ENCODE assay signal across 8 cellular contexts in genomic region chr1:11478571-11479374, GRCh38. TPM values are rescaled to one million over a fixed set of nuclear protein-coding genes. Genes with fewer than 3 reads are reported as not detected.
DNase-seq lines count a peak whose midpoint lies in the region; ATAC-seq and TF ChIP-seq lines count a peak whose summit lies in the region.

A gene with protein sequence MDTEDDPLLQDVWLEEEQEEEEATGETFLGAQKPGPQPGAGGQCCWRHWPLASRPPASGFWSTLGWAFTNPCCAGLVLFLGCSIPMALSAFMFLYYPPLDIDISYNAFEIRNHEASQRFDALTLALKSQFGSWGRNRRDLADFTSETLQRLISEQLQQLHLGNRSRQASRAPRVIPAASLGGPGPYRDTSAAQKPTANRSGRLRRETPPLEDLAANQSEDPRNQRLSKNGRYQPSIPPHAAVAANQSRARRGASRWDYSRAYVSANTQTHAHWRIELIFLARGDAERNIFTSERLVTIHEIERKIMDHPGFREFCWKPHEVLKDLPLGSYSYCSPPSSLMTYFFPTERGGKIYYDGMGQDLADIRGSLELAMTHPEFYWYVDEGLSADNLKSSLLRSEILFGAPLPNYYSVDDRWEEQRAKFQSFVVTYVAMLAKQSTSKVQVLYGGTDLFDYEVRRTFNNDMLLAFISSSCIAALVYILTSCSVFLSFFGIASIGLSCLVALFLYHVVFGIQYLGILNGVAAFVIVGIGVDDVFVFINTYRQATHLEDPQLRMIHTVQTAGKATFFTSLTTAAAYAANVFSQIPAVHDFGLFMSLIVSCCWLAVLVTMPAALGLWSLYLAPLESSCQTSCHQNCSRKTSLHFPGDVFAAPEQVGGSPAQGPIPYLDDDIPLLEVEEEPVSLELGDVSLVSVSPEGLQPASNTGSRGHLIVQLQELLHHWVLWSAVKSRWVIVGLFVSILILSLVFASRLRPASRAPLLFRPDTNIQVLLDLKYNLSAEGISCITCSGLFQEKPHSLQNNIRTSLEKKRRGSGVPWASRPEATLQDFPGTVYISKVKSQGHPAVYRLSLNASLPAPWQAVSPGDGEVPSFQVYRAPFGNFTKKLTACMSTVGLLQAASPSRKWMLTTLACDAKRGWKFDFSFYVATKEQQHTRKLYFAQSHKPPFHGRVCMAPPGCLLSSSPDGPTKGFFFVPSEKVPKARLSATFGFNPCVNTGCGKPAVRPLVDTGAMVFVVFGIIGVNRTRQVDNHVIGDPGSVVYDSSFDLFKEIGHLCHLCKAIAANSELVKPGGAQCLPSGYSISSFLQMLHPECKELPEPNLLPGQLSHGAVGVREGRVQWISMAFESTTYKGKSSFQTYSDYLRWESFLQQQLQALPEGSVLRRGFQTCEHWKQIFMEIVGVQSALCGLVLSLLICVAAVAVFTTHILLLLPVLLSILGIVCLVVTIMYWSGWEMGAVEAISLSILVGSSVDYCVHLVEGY (N-terminal part only) (plus strand): TSS chr1:11479155. CDS start chr1:11500993, 21,838 bp downstream.

- peak; percentile 76 for TF ChIP-seq CTCF in GM13977 (IDR thresholded peaks at IDR 0.05; ENCODE audit: extremely low read depth, insufficient read depth, missing control alignments)

- intact Hi-C loops in left colon (cut with DNase I, micrococcal nuclease), result no loop called here

- peak; percentile 97 for DNase-seq in GM13977 (ENCODE audit: low spot score)
- DNase-seq in NCI-H2171 treated with DMSO at 0.1 percent for 48 hours (lab: John Stamatoyannopoulos, UW), result peak; percentile 94
- peak; percentile 85 for DNase-seq in cerebellum (ENCODE audit: low spot score)
- DNase-seq in left colon, result peak; percentile 38 to 65
- peak; percentile 74 for DNase-seq in stimulated activated CD4-positive, alpha-beta T cell treated with anti-CD3 and anti-CD28 coated beads, Interleukin-4, amount 100 ng/mL, for 1 hour

- in situ Hi-C loops in GM13977 (cut with MboI; ENCODE audit: low pct_unique_long_range_greater_than_20kb, low sequenced_read_pairs, unreplicated experiment), result no loop called here

- ATAC-seq in HG02981 (IDR thresholded peaks at IDR 0.05; ENCODE audit: unreplicated experiment) (peak; percentile 73), left colon (peak; percentile 93), GM21528 (IDR thresholded peaks at IDR 0.05; ENCODE audit: low FRiP score, unreplicated experiment) (no peak)
- ATAC-seq in activated CD4-positive, CD25-positive, alpha-beta regulatory T cell treated with anti-CD3 and anti-CD28 coated beads, Interleukin-2, amount 50 U/mL, for 24 hours, result peak; percentile 79 to 81

RNA-seq across cellular contexts. Expression of the gene that starts here (rescaled TPM):
- total RNA-seq in cerebellum (55.6 TPM), left colon (under 1 TPM; 0.18 to 0.31 TPM)

Comparison
In these comparisons a context has a peak if more than half of its experiments do, and no peak if none do; other contexts are left out.
1. RNA of the gene that starts here (total RNA-seq): 55.6 TPM in cerebellum (single experiment); 0.18 to 0.31 TPM in left colon; every median in the first group is over 10 times any median in the second.
2. Peak in DNase-seq and ATAC-seq in left colon; RNA of the gene not detected or under 1 TPM.
3. Peak in every context shown above with its lines, with median percentiles within 50 percentile points of each other: DNase-seq.